ENCODE assay signal across 8 cellular contexts in genomic region chr17:64781013-64781392, GRCh38.
A peak's percentile ranks its signal among the peaks of the same experiment; 100 is the strongest.
DNase-seq lines count a peak whose midpoint lies in the region; ATAC-seq and TF ChIP-seq lines count a peak whose summit lies in the region.

No MANE protein-coding gene starts in this region.

- H3K9me3 Mint-ChIP-seq in GM23338 = no peaks in the 10 kb centered on the region; the same call in 2 of the 3 replicates

- no CpG with 5 or more reads among the region's 31 CpGs for WGBS in gastroesophageal sphincter (ENCODE audit: low coverage in 1 of 2), 2 donors

- peak; percentile 3 for ATAC-seq in GM23338
- no peak for ATAC-seq in T-helper 17 cell
- ATAC-seq in gastroesophageal sphincter = no peak

- H3K27ac ChIP-seq in GM23338 (ENCODE audit: low read depth) (no peak overlapping the region), gastroesophageal sphincter (peak overlapping the region in 3 of 4 donors; percentile 55 to 78 (median 58)), rectal smooth muscle tissue (ENCODE audit: low read depth, low read length) (no peak overlapping the region)

- H3K36me3 ChIP-seq in GM23338 (ENCODE audit: insufficient read depth) = no peaks in the 10 kb centered on the region
- H3K36me3 ChIP-seq in gastroesophageal sphincter = peaks cover 0 to 37% of the 10 kb centered on the region in 2 donors
- H3K36me3 ChIP-seq in rectal smooth muscle tissue (ENCODE audit: control insufficient read depth, insufficient read depth, low read length) = peaks cover 10% of the 10 kb centered on the region

- peak overlapping the region; percentile 80 for H3K4me3 ChIP-seq in GM23338
- H3K4me3 ChIP-seq in gastroesophageal sphincter = peak overlapping the region; percentile 26 to 53
- peak overlapping the region; percentile 55 for H3K4me3 ChIP-seq in rectal smooth muscle tissue (ENCODE audit: low read length)

- DNase-seq in GM23338 (ENCODE audit: low spot score) (peak; percentile 26), T-helper 17 cell (no peak), NCI-H345 (lab: John Stamatoyannopoulos, UW) (no peak), NCI-H1694 treated with DMSO at 0.1 percent for 48 hours (lab: John Stamatoyannopoulos, UW) (no peak), A172 (ENCODE audit: low spot score) (no peak), OCI-M2 (lab: John Stamatoyannopoulos, UW; ENCODE audit: unreplicated experiment) (no peak)

- H3K27me3 ChIP-seq in GM23338 (ENCODE audit: insufficient read depth) (peaks cover 64% of the 10 kb centered on the region), gastroesophageal sphincter (peaks cover 85% of the 10 kb centered on the region), rectal smooth muscle tissue (ENCODE audit: control insufficient read depth, insufficient read depth, low read length) (peaks cover 15% of the 10 kb centered on the region)

- H3K4me1 Mint-ChIP-seq in GM23338 (peaks cover 30% of the 10 kb centered on the region), T-helper 17 cell (peaks cover 17% of the 10 kb centered on the region)

- no peaks in the 10 kb centered on the region for H3K79me2 ChIP-seq in GM23338 (replicated peaks; ENCODE audit: insufficient read depth)

- peak overlapping the region; percentile 89; the same call in 1 of the 2 replicates for H2AFZ ChIP-seq in GM23338

- peaks cover 4% of the 10 kb centered on the region; the same call in 1 of the 2 replicates for H4K20me1 ChIP-seq in GM23338 (replicated peaks; ENCODE audit: insufficient read depth)

- TF ChIP-seq CTCF in GM23338 (conservative IDR thresholded peaks at IDR 0.05; ENCODE audit: low read depth in 2 of 2) = no peak
- TF ChIP-seq CTCF in gastroesophageal sphincter (IDR thresholded peaks at IDR 0.05) = no peak

- H3K4me2 ChIP-seq in GM23338 = peak overlapping the region; percentile 99

- H3K36me3 Mint-ChIP-seq in GM23338 (ENCODE audit: low read depth) = no peaks in the 10 kb centered on the region
- no peaks in the 10 kb centered on the region for H3K36me3 Mint-ChIP-seq in T-helper 17 cell (ENCODE audit: low read depth)

- H3K27ac Mint-ChIP-seq in GM23338 (no peak overlapping the region), T-helper 17 cell (peak overlapping the region; percentile 53)

- H3K27me3 Mint-ChIP-seq in GM23338 (ENCODE audit: insufficient read depth, low read depth, poor library complexity) (peaks cover 59% of the 10 kb centered on the region), T-helper 17 cell (no peaks in the 10 kb centered on the region)

- H3K9me3 ChIP-seq in T-helper 17 cell (ENCODE audit: control insufficient read depth, low read length, poor library complexity, severe bottlenecking) = no peaks in the 10 kb centered on the region
- no peaks in the 10 kb centered on the region for H3K9me3 ChIP-seq in gastroesophageal sphincter

- H3K9me2 ChIP-seq in GM23338 (ENCODE audit: insufficient read depth) = no peaks in the 10 kb centered on the region

- H3K4me3 Mint-ChIP-seq in GM23338 (peak overlapping the region; percentile 78), T-helper 17 cell (peak overlapping the region; percentile 83)

- TF ChIP-seq EP300 in gastroesophageal sphincter (IDR thresholded peaks at IDR 0.05) = no peak

- no peak overlapping the region for H3K9ac ChIP-seq in rectal smooth muscle tissue (ENCODE audit: low read length)

- H3K4me1 ChIP-seq in GM23338 (ENCODE audit: insufficient read depth) = peaks cover 19% of the 10 kb centered on the region
- H3K4me1 ChIP-seq in gastroesophageal sphincter = peaks cover 3 to 65% (median 54%) of the 10 kb centered on the region in 3 donors
- H3K4me1 ChIP-seq in rectal smooth muscle tissue (ENCODE audit: control insufficient read depth, insufficient read depth, low read length) = peaks cover 7% of the 10 kb centered on the region

- no peak for TF ChIP-seq POLR2A in gastroesophageal sphincter (IDR thresholded peaks at IDR 0.05)

- peaks cover 11% of the 10 kb centered on the region; the same call in 1 of the 2 replicates for H3F3A ChIP-seq in GM23338 (replicated peaks; ENCODE audit: low read depth)

TF ChIP-seq in GM23338, 12 proteins besides CTCF, POLR2A, EP300 and RAD21:
- 0 out of 2 replicates have a peak, but pooled peaks have one; percentile 25 for TF ChIP-seq POLR2AphosphoS5 (IDR thresholded peaks at IDR 0.05; ENCODE audit: low read depth)
- no peak for TF ChIP-seq JUNB (IDR thresholded peaks at IDR 0.05; ENCODE audit: unreplicated experiment)
TF ChIP-seq in GM23338: peak in this region for 1.

Comparison
In these comparisons a context has a peak if more than half of its experiments do, and no peak if none do; other contexts are left out.
1. H3K27ac ChIP-seq: peak in gastroesophageal sphincter (3 of 4); none in GM23338 (single experiment) and rectal smooth muscle tissue (single experiment).
2. Peak in every context shown above with its lines, with median percentiles within 50 percentile points of each other: H3K4me3 ChIP-seq.